In genomic region chr9:72477862-72478564, GRCh38 we compare ENCODE assay signal across 8 cellular contexts. TPM values are rescaled to one million over a fixed set of nuclear protein-coding genes. Genes with fewer than 3 reads are reported as not detected.
DNase-seq lines count a peak whose midpoint lies in the region; ATAC-seq and TF ChIP-seq lines count a peak whose summit lies in the region.
"Had no signal": no experiment of that assay in that cellular context is flagged by ENCODE, and none has a peak within 500 bp of the region (broad histone marks: within the 10 kb centered on the region; RNA-seq: fewer than 3 reads in every experiment).

No MANE protein-coding gene starts in this region.

- H3K27me3 Mint-ChIP-seq in osteocyte (ENCODE audit: unreplicated experiment) = no peaks in the 10 kb centered on the region

- no peaks in the 10 kb centered on the region for H4K20me1 ChIP-seq in OCI-LY3 (ENCODE audit: insufficient read depth, low read length)

- no peaks in the 10 kb centered on the region for H3K9me3 ChIP-seq in OCI-LY3 (ENCODE audit: insufficient read depth, low read length)

- no peak overlapping the region for H3K27ac ChIP-seq in OCI-LY3 (ENCODE audit: low read length)
- H3K27ac ChIP-seq in epithelial cell of prostate = peak overlapping the region; percentile 89

- peak overlapping the region; percentile 69 for H2AFZ ChIP-seq in OCI-LY3 (ENCODE audit: low read depth, low read length)

- no peaks in the 10 kb centered on the region for H3K36me3 Mint-ChIP-seq in osteocyte (ENCODE audit: unreplicated experiment)

- no peaks in the 10 kb centered on the region for H3K27me3 ChIP-seq in H7 (ENCODE audit: control insufficient read depth, insufficient read depth, low read length)
- H3K27me3 ChIP-seq in OCI-LY3 (ENCODE audit: low read depth, low read length) = no peaks in the 10 kb centered on the region

- H3K36me3 ChIP-seq in H7 (replicated peaks; ENCODE audit: control insufficient read depth, insufficient read depth, low read length) = no peaks in the 10 kb centered on the region
- H3K36me3 ChIP-seq in OCI-LY3 (replicated peaks; ENCODE audit: low read depth, low read length) = no peaks in the 10 kb centered on the region

- no peak overlapping the region for H3K4me3 Mint-ChIP-seq in osteocyte (ENCODE audit: unreplicated experiment)

- no peak overlapping the region for H3K4me3 ChIP-seq in H7 (ENCODE audit: insufficient read depth, low read depth, low read length)
- no peak overlapping the region for H3K4me3 ChIP-seq in OCI-LY3 (ENCODE audit: low read length)

- DNase-seq in H7 (peak; percentile 25), epithelial cell of prostate (ENCODE audit: low read depth, low spot score) (peak; percentile 82), osteocyte (ENCODE audit: extremely low spot score, unreplicated experiment) (no peak), NOMO-1 treated with DMSO at 0.1 percent for 48 hours (lab: John Stamatoyannopoulos, UW; ENCODE audit: unreplicated experiment) (no peak)
- DNase-seq in activated effector memory CD4-positive, alpha-beta T cell treated with anti-CD3 and anti-CD28 coated beads, Interleukin-2, amount 50 U/mL, for 16 hours = no peak

- H3K79me2 ChIP-seq in OCI-LY3 (ENCODE audit: low read length) = no peaks in the 10 kb centered on the region

- H3K9me3 Mint-ChIP-seq in osteocyte (ENCODE audit: unreplicated experiment) = peaks cover 4% of the 10 kb centered on the region

- H3K27ac Mint-ChIP-seq in osteocyte (ENCODE audit: unreplicated experiment) = peak overlapping the region; percentile 72

- peaks cover 61% of the 10 kb centered on the region for H3K4me1 Mint-ChIP-seq in osteocyte (ENCODE audit: unreplicated experiment)

- H3K9ac ChIP-seq in OCI-LY3 (ENCODE audit: low read length) = no peak overlapping the region

- no peak for TF ChIP-seq CTCF in OCI-LY3 (IDR thresholded peaks at IDR 0.05; ENCODE audit: low read depth, low read length)
- no peak for TF ChIP-seq CTCF in osteocyte (IDR thresholded peaks at IDR 0.05)

- H3K4me1 ChIP-seq in OCI-LY3 (ENCODE audit: low read length) = peaks cover 33% of the 10 kb centered on the region

- ATAC-seq in HG03457 (IDR thresholded peaks at IDR 0.05; ENCODE audit: unreplicated experiment) = no peak

- no peak overlapping the region for H3K4me2 ChIP-seq in OCI-LY3 (ENCODE audit: low read length)

RNA-seq across cellular contexts. Expression of gene TMC1, which starts 43.4 kb away (rescaled TPM):
- total RNA-seq in H7 (2014; rRNA removed; shearing (Covaris generic)) = not detected in 2 replicates
- not detected in 2 replicates for total RNA-seq in osteocyte
- total RNA-seq: T-helper 2 cell treated with Interferon-gamma antibody and Interleukin-4, amounts not matched to agents 100 ng/mL and 5 ng/mL, for 36 hours had no signal

Comparison
In these comparisons a context has a peak if more than half of its experiments do, and no peak if none do; other contexts are left out.
1. DNase-seq: peak in H7 (single experiment) and epithelial cell of prostate (single experiment); none in osteocyte (single experiment), activated effector memory CD4-positive, alpha-beta T cell treated with anti-CD3 and anti-CD28 coated beads, Interleukin-2, amount 50 U/mL, for 16 hours (single experiment) and NOMO-1 treated with DMSO at 0.1 percent for 48 hours (single experiment).